ENCODE assay signal across 1 cellular context in the genomic region with DNA sequence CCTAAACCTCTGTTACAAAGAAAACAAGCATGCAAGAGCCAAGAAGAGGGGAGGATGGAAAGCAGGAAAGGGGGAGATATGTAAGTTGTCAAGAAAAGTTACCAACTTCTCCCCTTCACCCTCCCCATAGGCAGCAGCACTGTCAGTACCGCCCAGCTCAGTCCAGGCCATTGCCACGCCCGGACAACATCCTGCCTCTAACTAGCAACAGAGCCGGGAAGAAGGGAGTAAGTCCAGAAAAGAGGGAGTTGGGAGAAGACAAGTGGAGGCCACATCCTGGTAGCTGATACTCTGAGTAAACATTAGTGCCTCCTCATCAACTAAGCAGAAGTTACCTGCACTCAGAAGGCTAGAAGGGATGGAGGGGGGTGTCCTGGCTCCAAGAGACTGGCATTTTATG.
TF ChIP-seq lines count a peak whose summit lies in the region.

No MANE protein-coding gene starts in this region.

TF ChIP-seq in SK-N-SH treated with all-trans-retinoic acid at 6 μM for 48 hours, 23 proteins besides CTCF, POLR2A, EP300 and RAD21 (continued from another document):
- TF ChIP-seq, protein P1, sequence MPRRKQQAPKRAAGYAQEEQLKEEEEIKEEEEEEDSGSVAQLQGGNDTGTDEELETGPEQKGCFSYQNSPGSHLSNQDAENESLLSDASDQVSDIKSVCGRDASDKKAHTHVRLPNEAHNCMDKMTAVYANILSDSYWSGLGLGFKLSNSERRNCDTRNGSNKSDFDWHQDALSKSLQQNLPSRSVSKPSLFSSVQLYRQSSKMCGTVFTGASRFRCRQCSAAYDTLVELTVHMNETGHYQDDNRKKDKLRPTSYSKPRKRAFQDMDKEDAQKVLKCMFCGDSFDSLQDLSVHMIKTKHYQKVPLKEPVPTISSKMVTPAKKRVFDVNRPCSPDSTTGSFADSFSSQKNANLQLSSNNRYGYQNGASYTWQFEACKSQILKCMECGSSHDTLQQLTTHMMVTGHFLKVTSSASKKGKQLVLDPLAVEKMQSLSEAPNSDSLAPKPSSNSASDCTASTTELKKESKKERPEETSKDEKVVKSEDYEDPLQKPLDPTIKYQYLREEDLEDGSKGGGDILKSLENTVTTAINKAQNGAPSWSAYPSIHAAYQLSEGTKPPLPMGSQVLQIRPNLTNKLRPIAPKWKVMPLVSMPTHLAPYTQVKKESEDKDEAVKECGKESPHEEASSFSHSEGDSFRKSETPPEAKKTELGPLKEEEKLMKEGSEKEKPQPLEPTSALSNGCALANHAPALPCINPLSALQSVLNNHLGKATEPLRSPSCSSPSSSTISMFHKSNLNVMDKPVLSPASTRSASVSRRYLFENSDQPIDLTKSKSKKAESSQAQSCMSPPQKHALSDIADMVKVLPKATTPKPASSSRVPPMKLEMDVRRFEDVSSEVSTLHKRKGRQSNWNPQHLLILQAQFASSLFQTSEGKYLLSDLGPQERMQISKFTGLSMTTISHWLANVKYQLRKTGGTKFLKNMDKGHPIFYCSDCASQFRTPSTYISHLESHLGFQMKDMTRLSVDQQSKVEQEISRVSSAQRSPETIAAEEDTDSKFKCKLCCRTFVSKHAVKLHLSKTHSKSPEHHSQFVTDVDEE (CRISPR knock-in tag; IDR thresholded peaks at IDR 0.05) = no peak
